ENCODE assay signal across 8 cellular contexts in genomic region chr11:124194696-124195418, GRCh38.
DNase-seq lines count a peak whose midpoint lies in the region; ATAC-seq and TF ChIP-seq lines count a peak whose summit lies in the region.

No MANE protein-coding gene starts in this region.

- H3K4me1 ChIP-seq in DOHH2 (ENCODE audit: control insufficient read depth, low read length), result no peaks in the 10 kb centered on the region

- H3F3A ChIP-seq in DOHH2 (ENCODE audit: control insufficient read depth, insufficient read depth), result no peaks in the 10 kb centered on the region

- no peaks in the 10 kb centered on the region for H3K79me2 ChIP-seq in DOHH2 (ENCODE audit: control insufficient read depth, low read length)

- no peaks in the 10 kb centered on the region for H4K20me1 ChIP-seq in DOHH2 (ENCODE audit: control insufficient read depth, insufficient read depth, low read depth, low read length)

- H3K36me3 ChIP-seq in DOHH2 (ENCODE audit: control insufficient read depth, low read length), result no peaks in the 10 kb centered on the region

- H3K27me3 ChIP-seq in DOHH2 (ENCODE audit: control insufficient read depth, low read length), result no peaks in the 10 kb centered on the region; the same call in 1 of the 2 replicates

- DNase-seq in NCI-H774 (lab: John Stamatoyannopoulos, UW) (peak; percentile 21), hepatic stellate cell (ENCODE audit: low spot score) (peak; percentile 45), NCI-H128 (lab: John Stamatoyannopoulos, UW; ENCODE audit: unreplicated experiment) (no peak)
- DNase-seq in activated naive CD4-positive, alpha-beta T cell treated with anti-CD3 and anti-CD28 coated beads, Interleukin-2, amount 50 U/mL, for 16 hours, result peak; percentile 31
- DNase-seq in stimulated activated CD4-positive, alpha-beta T cell treated with anti-CD3 and anti-CD28 coated beads, Interleukin-1b, Interleukin-23, amount 100 ng/mL, for 24 hours (ENCODE audit: low read depth in 4 of 4, low spot score in 1 of 4), result peak in 3 of 4 experiments; percentile 17 to 30 (median 25)

- ATAC-seq in GM19438 (IDR thresholded peaks at IDR 0.05; ENCODE audit: low read depth, unreplicated experiment) (peak; percentile 87), HG03432 (IDR thresholded peaks at IDR 0.05; ENCODE audit: unreplicated experiment) (peak; percentile 77)

- H3K4me3 ChIP-seq in DOHH2 (ENCODE audit: low read length), result no peak overlapping the region

- H3K9me2 ChIP-seq in DOHH2 (replicated peaks; ENCODE audit: control insufficient read depth, low read length), result no peaks in the 10 kb centered on the region

- no peak overlapping the region for H3K4me2 ChIP-seq in DOHH2 (ENCODE audit: low read length)

- no peak overlapping the region for H3K27ac ChIP-seq in DOHH2 (ENCODE audit: low read depth, low read length)

- H3K9me3 ChIP-seq in DOHH2 (ENCODE audit: control insufficient read depth, insufficient read depth, low read length), result no peaks in the 10 kb centered on the region

- peak; percentile 89 for TF ChIP-seq CTCF in DOHH2 (IDR thresholded peaks at IDR 0.05; ENCODE audit: low read depth, low read length, poor library complexity, severe bottlenecking)
